21 cellular contexts compared by ENCODE assay signal in genomic region chr2:100894531-100895156, GRCh38.
A peak's percentile ranks its signal among the peaks of the same experiment; 100 is the strongest.
DNase-seq lines count a peak whose midpoint lies in the region; ATAC-seq, FAIRE-seq and TF ChIP-seq lines count a peak whose summit lies in the region.
"Had no signal": no experiment of that assay in that cellular context is flagged by ENCODE, and none has a peak within 500 bp of the region (broad histone marks: within the 10 kb centered on the region; RNA-seq: fewer than 3 reads in every experiment).

No MANE protein-coding gene starts in this region.

- H3K4me2 ChIP-seq in BLaER1, result peak overlapping the region; percentile 57; the same call in 1 of the 2 replicates
- peak overlapping the region; percentile 53 for H3K4me2 ChIP-seq in Karpas-422 (ENCODE audit: low read depth, low read length, poor library complexity, severe bottlenecking)
- H3K4me2 ChIP-seq in K562 (ENCODE audit: insufficient read depth, low read length), result no peak overlapping the region
- H3K4me2 ChIP-seq in neural progenitor cell, result no peak overlapping the region

- BruUV-seq in K562 (replicated peaks; lab: Mats Ljungman, UMichigan), result no TSS peak

- no peaks in the 10 kb centered on the region for H4K20me1 ChIP-seq in BLaER1
- H4K20me1 ChIP-seq in Karpas-422 (ENCODE audit: insufficient read depth, low read depth, low read length), result no peaks in the 10 kb centered on the region
- H4K20me1 ChIP-seq in K562 (replicated peaks; ENCODE audit: control insufficient read depth, insufficient read depth, low read length), result no peaks in the 10 kb centered on the region
- H4K20me1 ChIP-seq in neural progenitor cell (ENCODE audit: low read depth), result no peaks in the 10 kb centered on the region

- H3K79me2 ChIP-seq in Karpas-422 (ENCODE audit: low read length) (no peaks in the 10 kb centered on the region), K562 (ENCODE audit: control insufficient read depth, insufficient read depth, low read length) (no peaks in the 10 kb centered on the region), neural progenitor cell (ENCODE audit: low read depth) (no peaks in the 10 kb centered on the region)

- FAIRE-seq in K562 (lab: Jason Lieb, UNC), result no peak
- FAIRE-seq: GM12878 had no signal

- no peak for TF ChIP-seq CTCF in K562 (IDR thresholded peaks at IDR 0.05 in 2 of 3, conservative IDR thresholded peaks at IDR 0.05 in 1 of 3; ENCODE audit: insufficient read depth in 2 of 3, low read depth in 1 of 3, low read length in 3 of 3)
- no peak for TF ChIP-seq CTCF in neural progenitor cell (IDR thresholded peaks at IDR 0.05)
- no peak for TF ChIP-seq CTCF in gastroesophageal sphincter (IDR thresholded peaks at IDR 0.05)
- no peak for TF ChIP-seq CTCF in sigmoid colon (IDR thresholded peaks at IDR 0.05)

- peaks cover 12% of the 10 kb centered on the region for H3K4me1 Mint-ChIP-seq in neural progenitor cell
- H3K4me1 Mint-ChIP-seq in activated T-helper 2 cell treated with anti-CD3 and anti-CD28 coated beads, Interferon-gamma antibody, Interleukin-2, Interleukin-4, amounts not matched to agents 10 μg/mL and 5 μg/mL and 100 μg/mL, durations not matched to agents 14 hours and 24 hours and 36 hours (ENCODE audit: low read depth), result peaks cover 3% of the 10 kb centered on the region
- H3K4me1 Mint-ChIP-seq: natural killer cell had no signal

- H2AFZ ChIP-seq in Karpas-422 (ENCODE audit: low read length) (peak overlapping the region; percentile 46), K562 (ENCODE audit: low read depth, low read length) (peak overlapping the region; percentile 84; the same call in 1 of the 2 replicates), neural progenitor cell (replicated peaks) (no peak overlapping the region)

- 0 out of 2 replicates have a peak overlapping the region, but pooled peaks have one; percentile 20 for H3K27ac ChIP-seq in BLaER1
- peak overlapping the region; percentile 84 for H3K27ac ChIP-seq in Karpas-422 (ENCODE audit: low read length)
- peak overlapping the region; percentile 59; the same call in 1 of the 3 replicates for H3K27ac ChIP-seq in K562 (ENCODE audit: extremely low read depth, low read depth, low read length)
- no peak overlapping the region for H3K27ac ChIP-seq in neural progenitor cell
- H3K27ac ChIP-seq in aorta (ENCODE audit: low read depth in 1 of 2, low read length in 2 of 2), result no peak overlapping the region
- no peak overlapping the region for H3K27ac ChIP-seq in gastroesophageal sphincter
- no peak overlapping the region for H3K27ac ChIP-seq in sigmoid colon
- H3K27ac ChIP-seq: lower lobe of right lung, ovary, SK-N-MC had no signal

- TF ChIP-seq RAD21 in K562 (CRISPR knock-in tag; conservative IDR thresholded peaks at IDR 0.05 in 1 of 2, IDR thresholded peaks at IDR 0.05 in 1 of 2), result no peak

- H3K27ac Mint-ChIP-seq in neural progenitor cell, result peak overlapping the region; percentile 16
- no peak overlapping the region for H3K27ac Mint-ChIP-seq in activated T-helper 2 cell treated with anti-CD3 and anti-CD28 coated beads, Interferon-gamma antibody, Interleukin-2, Interleukin-4, amounts not matched to agents 10 μg/mL and 5 μg/mL and 100 μg/mL, durations not matched to agents 14 hours and 24 hours and 36 hours
- H3K27ac Mint-ChIP-seq: activated CD8-positive, alpha-beta T cell treated with anti-CD3 and anti-CD28 coated beads, Interleukin-2, amount 10 ng/mL, durations not matched to agents 7 days and 5 days; natural killer cell; T-helper 17 cell had no signal

- intact Hi-C loops in K562 (cut with micrococcal nuclease) (no loop called here), aorta (cut with DNase I) (no loop called here), sigmoid colon (cut with DNase I) (no loop called here)
- intact Hi-C loops in activated T-helper 2 cell treated with anti-CD3 and anti-CD28 coated beads, Interferon-gamma antibody, Interleukin-2, Interleukin-4, amounts not matched to agents 10 μg/mL and 5 μg/mL and 100 μg/mL, durations not matched to agents 14 hours and 24 hours and 36 hours (cut with micrococcal nuclease), result no loop called here

- H3K4me3 Mint-ChIP-seq in neural progenitor cell, result no peak overlapping the region
- no peak overlapping the region for H3K4me3 Mint-ChIP-seq in activated T-helper 2 cell treated with anti-CD3 and anti-CD28 coated beads, Interferon-gamma antibody, Interleukin-2, Interleukin-4, amounts not matched to agents 10 μg/mL and 5 μg/mL and 100 μg/mL, durations not matched to agents 14 hours and 24 hours and 36 hours (ENCODE audit: low read depth)
- H3K4me3 Mint-ChIP-seq: activated CD8-positive, alpha-beta T cell treated with anti-CD3 and anti-CD28 coated beads, Interleukin-2, amount 10 ng/mL, durations not matched to agents 7 days and 5 days; natural killer cell; T-helper 17 cell had no signal

- TF ChIP-seq POLR2A in K562 (conservative IDR thresholded peaks at IDR 0.05) (no peak), gastroesophageal sphincter (IDR thresholded peaks at IDR 0.05) (no peak), sigmoid colon (IDR thresholded peaks at IDR 0.05) (no peak)

- peaks cover 1% of the 10 kb centered on the region for H3K9me3 Mint-ChIP-seq in neural progenitor cell
- H3K9me3 Mint-ChIP-seq in activated T-helper 2 cell treated with anti-CD3 and anti-CD28 coated beads, Interferon-gamma antibody, Interleukin-2, Interleukin-4, amounts not matched to agents 10 μg/mL and 5 μg/mL and 100 μg/mL, durations not matched to agents 14 hours and 24 hours and 36 hours, result no peaks in the 10 kb centered on the region
- H3K9me3 Mint-ChIP-seq: natural killer cell had no signal

- in situ Hi-C loops in K562 (cut with MboI), result no loop called here

- CTCF ChIA-PET in K562 (lab: Yijun Ruan, JAX; ENCODE audit: low intra/inter-chr PET ratio), result no interaction called here

- no peaks in the 10 kb centered on the region for H3F3A ChIP-seq in neural progenitor cell (ENCODE audit: low read depth)

- no peaks in the 10 kb centered on the region for H3K9me1 ChIP-seq in K562 (ENCODE audit: control insufficient read depth, insufficient read depth, low read length)

- H3K36me3 ChIP-seq in BLaER1, result no peaks in the 10 kb centered on the region
- no peaks in the 10 kb centered on the region for H3K36me3 ChIP-seq in Karpas-422 (ENCODE audit: insufficient read depth, low read length)
- H3K36me3 ChIP-seq in K562 (ENCODE audit: control insufficient read depth, insufficient read depth, low read length), result no peaks in the 10 kb centered on the region
- no peaks in the 10 kb centered on the region for H3K36me3 ChIP-seq in neural progenitor cell
- no peaks in the 10 kb centered on the region for H3K36me3 ChIP-seq in aorta (ENCODE audit: control insufficient read depth in 1 of 2, insufficient read depth in 2 of 2, low read length in 1 of 2)
- H3K36me3 ChIP-seq in gastroesophageal sphincter, result no peaks in the 10 kb centered on the region
- no peaks in the 10 kb centered on the region for H3K36me3 ChIP-seq in sigmoid colon
- H3K36me3 ChIP-seq: lower lobe of right lung, ovary had no signal

- H3K9ac ChIP-seq in BLaER1 (no peak overlapping the region), Karpas-422 (ENCODE audit: low read length) (peak overlapping the region; percentile 18; the same call in 1 of the 2 replicates), K562 (ENCODE audit: insufficient read depth in 1 of 2, low read depth in 2 of 2, low read length in 2 of 2) (no peak overlapping the region), neural progenitor cell (no peak overlapping the region)

- H3K27me3 Mint-ChIP-seq in neural progenitor cell (ENCODE audit: insufficient read depth, low read depth), result peaks cover 4% of the 10 kb centered on the region
- no peaks in the 10 kb centered on the region for H3K27me3 Mint-ChIP-seq in activated T-helper 2 cell treated with anti-CD3 and anti-CD28 coated beads, Interferon-gamma antibody, Interleukin-2, Interleukin-4, amounts not matched to agents 10 μg/mL and 5 μg/mL and 100 μg/mL, durations not matched to agents 14 hours and 24 hours and 36 hours (ENCODE audit: low read depth)
- H3K27me3 Mint-ChIP-seq: T-helper 17 cell had no signal

- no peak overlapping the region for H3K4me3 ChIP-seq in BLaER1
- peak overlapping the region; percentile 36; the same call in 1 of the 2 replicates for H3K4me3 ChIP-seq in Karpas-422 (ENCODE audit: low read length)
- no peak overlapping the region for H3K4me3 ChIP-seq in K562
- H3K4me3 ChIP-seq in neural progenitor cell, result no peak overlapping the region
- no peak overlapping the region for H3K4me3 ChIP-seq in aorta (ENCODE audit: low read length in 2 of 2)
- no peak overlapping the region for H3K4me3 ChIP-seq in gastroesophageal sphincter
- H3K4me3 ChIP-seq in sigmoid colon, result no peak overlapping the region
- H3K4me3 ChIP-seq: GM12878, lower lobe of right lung, ovary, SK-N-MC had no signal

- DNase-seq in Karpas-422 (peak; percentile 42), K562 (ENCODE audit: extremely low read depth in 1 of 4, low spot score in 3 of 4) (no peak), neural progenitor cell (ENCODE audit: low spot score) (no peak), aorta (no peak), sigmoid colon (no peak)
- no peak for DNase-seq in activated T-helper 2 cell treated with anti-CD3 and anti-CD28 coated beads, Interferon-gamma antibody, Interleukin-2, Interleukin-4, amounts not matched to agents 10 μg/mL and 5 μg/mL and 100 μg/mL, durations not matched to agents 14 hours and 24 hours and 36 hours (ENCODE audit: low spot score)
- DNase-seq: activated CD8-positive, alpha-beta T cell treated with anti-CD3 and anti-CD28 coated beads, Interleukin-2, amount 10 ng/mL, durations not matched to agents 7 days and 5 days; activated effector memory CD4-positive, alpha-beta T cell treated with anti-CD3 and anti-CD28 coated beads, Interleukin-2, amount 50 U/mL, for 16 hours; activated T-cell treated with anti-CD3 and anti-CD28 coated beads for 4 hours; cerebellar nuclear complex; lower lobe of right lung; natural killer cell; NCI-H1694; ovary; stimulated activated CD4-positive, alpha-beta T cell treated with anti-CD3 and anti-CD28 coated beads, Interleukin-12 subunit alpha, Interleukin-12 subunit beta, amount 100 ng/mL, for 4 hours; stimulated activated CD4-positive, alpha-beta T cell treated with anti-CD3 and anti-CD28 coated beads, Interleukin-4, amount 100 ng/mL, for 1 hour; T-helper 17 cell had no signal

- no peaks in the 10 kb centered on the region for H3K36me3 Mint-ChIP-seq in neural progenitor cell
- H3K36me3 Mint-ChIP-seq in activated T-helper 2 cell treated with anti-CD3 and anti-CD28 coated beads, Interferon-gamma antibody, Interleukin-2, Interleukin-4, amounts not matched to agents 10 μg/mL and 5 μg/mL and 100 μg/mL, durations not matched to agents 14 hours and 24 hours and 36 hours (ENCODE audit: low read depth), result no peaks in the 10 kb centered on the region
- H3K36me3 Mint-ChIP-seq: natural killer cell had no signal

- H3K4me1 ChIP-seq in BLaER1 (peaks cover 19% of the 10 kb centered on the region), Karpas-422 (ENCODE audit: low read length) (peaks cover 36% of the 10 kb centered on the region), K562 (replicated peaks in 1 of 2; ENCODE audit: control insufficient read depth in 2 of 2, insufficient read depth in 2 of 2, low read length in 2 of 2) (peaks cover 25 to 26% of the 10 kb centered on the region in 2 experiments), neural progenitor cell (no peaks in the 10 kb centered on the region), aorta (ENCODE audit: control insufficient read depth in 1 of 2, insufficient read depth in 2 of 2, low read length in 2 of 2) (peaks cover 0 to 7% of the 10 kb centered on the region in 2 donors), gastroesophageal sphincter (peaks cover 0 to 23% (median 0%) of the 10 kb centered on the region in 3 donors), sigmoid colon (peaks cover 0 to 19% (median 14%) of the 10 kb centered on the region in 4 donors)

- no peaks in the 10 kb centered on the region for H3K9me2 ChIP-seq in Karpas-422 (replicated peaks; ENCODE audit: insufficient read depth, low read length)

- H3K9me3 ChIP-seq in BLaER1, result peaks cover 2% of the 10 kb centered on the region; the same call in 1 of the 2 replicates
- H3K9me3 ChIP-seq in Karpas-422 (ENCODE audit: low read length), result no peaks in the 10 kb centered on the region
- H3K9me3 ChIP-seq in K562 (replicated peaks; ENCODE audit: control insufficient read depth, insufficient read depth, low read depth, low read length), result no peaks in the 10 kb centered on the region
- H3K9me3 ChIP-seq in neural progenitor cell (ENCODE audit: low read depth), result no peaks in the 10 kb centered on the region
- H3K9me3 ChIP-seq in aorta (ENCODE audit: control insufficient read depth, low read length), result no peaks in the 10 kb centered on the region
- H3K9me3 ChIP-seq in gastroesophageal sphincter, result no peaks in the 10 kb centered on the region
- H3K9me3 ChIP-seq in sigmoid colon, result no peaks in the 10 kb centered on the region
- H3K9me3 ChIP-seq: lower lobe of right lung, ovary had no signal

- TF ChIP-seq EP300 in K562 (IDR thresholded peaks at IDR 0.05; ENCODE audit: low read length) (no peak), gastroesophageal sphincter (IDR thresholded peaks at IDR 0.05) (no peak), sigmoid colon (IDR thresholded peaks at IDR 0.05) (no peak)

- POLR2A ChIA-PET in K562 (lab: Yijun Ruan, JAX), result interaction anchor here (1.4 kb wide), 1 partner anchor 10 kb away, joined by 6 read pairs; no protein-coding TSS in a partner anchor

- ATAC-seq in K562 (no peak), aorta (ENCODE audit: low FRiP score) (no peak), gastroesophageal sphincter (no peak)
- ATAC-seq: activated CD8-positive, alpha-beta T cell treated with anti-CD3 and anti-CD28 coated beads, Interleukin-2, amount 10 ng/mL, durations not matched to agents 7 days and 5 days; natural killer cell; T-helper 17 cell had no signal

- whole genome bisulfite sequencing in K562 (ENCODE audit: insufficient coverage, low coverage, missing lambda C conversion rate), result 88% methylated on average over 6 of the region's 6 CpGs
- 97% methylated on average over 6 of the region's 6 CpGs for WGBS in aorta, 2 donors
- 90% methylated on average over 4 to 6 of the region's 6 CpGs for WGBS in gastroesophageal sphincter (ENCODE audit: low coverage in 1 of 2), 2 donors
- WGBS in sigmoid colon, 2 donors, result 93% methylated on average over 6 of the region's 6 CpGs

- no peaks in the 10 kb centered on the region for H3K27me3 ChIP-seq in BLaER1
- no peaks in the 10 kb centered on the region for H3K27me3 ChIP-seq in Karpas-422 (ENCODE audit: low read length)
- no peaks in the 10 kb centered on the region for H3K27me3 ChIP-seq in K562 (ENCODE audit: control insufficient read depth in 2 of 2, insufficient read depth in 2 of 2, low read length in 2 of 2)
- no peaks in the 10 kb centered on the region for H3K27me3 ChIP-seq in neural progenitor cell
- no peaks in the 10 kb centered on the region for H3K27me3 ChIP-seq in aorta (ENCODE audit: control insufficient read depth in 1 of 2, insufficient read depth in 2 of 2, low read length in 1 of 2)
- no peaks in the 10 kb centered on the region for H3K27me3 ChIP-seq in gastroesophageal sphincter
- H3K27me3 ChIP-seq in sigmoid colon, result no peaks in the 10 kb centered on the region
- H3K27me3 ChIP-seq: ovary had no signal

Comparison
In these comparisons a context has a peak if more than half of its experiments do, and no peak if none do; other contexts are left out.
1. H3K27ac ChIP-seq: peak in BLaER1 (single experiment), Karpas-422 (single experiment) and K562 (single experiment); none in neural progenitor cell (single experiment), aorta (0 of 2), gastroesophageal sphincter (0 of 4) and sigmoid colon (0 of 4).
2. H3K4me2 ChIP-seq: peak in BLaER1 (single experiment) and Karpas-422 (single experiment); none in K562 (single experiment) and neural progenitor cell (single experiment).